ENCODE assay signal across 1 cellular context in genomic region chr10:124461642-124462347, GRCh38.
TF ChIP-seq lines count a peak whose summit lies in the region.

LHPP (plus strand) TSS chr10:124461823; CDS start chr10:124461863, 40 bp downstream.

TF ChIP-seq in K562, 482 proteins besides CTCF, POLR2A, EP300 and RAD21 (continued from another document and continues in another):
- TF ChIP-seq RERE (CRISPR knock-in tag; IDR thresholded peaks at IDR 0.05; ENCODE audit: borderline replicate concordance), result no peak
- TF ChIP-seq MEF2A (IDR thresholded peaks at IDR 0.05; ENCODE audit: control insufficient read depth, low read depth, low read length), result no peak
- no peak for TF ChIP-seq ARHGAP35 (IDR thresholded peaks at IDR 0.05; ENCODE audit: partially characterized antibody)
- no peak for TF ChIP-seq TCF7 (IDR thresholded peaks at IDR 0.05; ENCODE audit: borderline replicate concordance)
- no peak for TF ChIP-seq NFYB (IDR thresholded peaks at IDR 0.05; ENCODE audit: extremely low read depth, insufficient read length)
- TF ChIP-seq ZC3H8 (IDR thresholded peaks at IDR 0.05), result no peak
- TF ChIP-seq SIN3B (IDR thresholded peaks at IDR 0.05; ENCODE audit: low read depth), result peak; percentile 70; the same call in 1 of the 2 replicates
- no peak for TF ChIP-seq PBX2 (CRISPR knock-in tag; IDR thresholded peaks at IDR 0.05; ENCODE audit: low read depth)
- TF ChIP-seq PBX2 (tag; conservative IDR thresholded peaks at IDR 0.05; ENCODE audit: low read depth), result no peak
- no peak for TF ChIP-seq COPS2 (conservative IDR thresholded peaks at IDR 0.05)
- peak; percentile 91 for TF ChIP-seq ETS1 (conservative IDR thresholded peaks at IDR 0.05; ENCODE audit: control insufficient read depth, low read depth, low read length)
- TF ChIP-seq RBM14 (IDR thresholded peaks at IDR 0.05; ENCODE audit: borderline replicate concordance, insufficient read depth, low read depth, low read length), result no peak
- no peak for TF ChIP-seq ASH1L (IDR thresholded peaks at IDR 0.05; ENCODE audit: borderline replicate concordance, low read depth, partially characterized antibody)
- no peak for TF ChIP-seq GATAD2B (IDR thresholded peaks at IDR 0.05; ENCODE audit: borderline replicate concordance)
- TF ChIP-seq ETV1 (tag; conservative IDR thresholded peaks at IDR 0.05; ENCODE audit: low read depth), result no peak
- TF ChIP-seq NEUROD1 (IDR thresholded peaks at IDR 0.05; ENCODE audit: borderline replicate concordance, low read depth, low read length, partially characterized antibody), result no peak
- peak; percentile 93 to 94 for TF ChIP-seq NRF1 (conservative IDR thresholded peaks at IDR 0.05 in 1 of 2, IDR thresholded peaks at IDR 0.05 in 1 of 2)
- no peak for TF ChIP-seq MED1 (CRISPR knock-in tag; IDR thresholded peaks at IDR 0.05; ENCODE audit: borderline replicate concordance)
- TF ChIP-seq POLR2B (IDR thresholded peaks at IDR 0.05; ENCODE audit: low read depth, partially characterized antibody), result no peak
- no peak for TF ChIP-seq GABPB2 (CRISPR knock-in tag; conservative IDR thresholded peaks at IDR 0.05)
- TF ChIP-seq MAZ (CRISPR knock-in tag; conservative IDR thresholded peaks at IDR 0.05 in 1 of 2, IDR thresholded peaks at IDR 0.05 in 1 of 2), result peak in 1 of 2 experiments; percentile 69; a peak in 1 of 4 replicates
- no peak for TF ChIP-seq HMBOX1 (IDR thresholded peaks at IDR 0.05)
- no peak for TF ChIP-seq SREBF2 (CRISPR knock-in tag; IDR thresholded peaks at IDR 0.05)
- TF ChIP-seq ARID2 (IDR thresholded peaks at IDR 0.05), result no peak
- peak; percentile 57 for TF ChIP-seq MEIS2 (IDR thresholded peaks at IDR 0.05; ENCODE audit: partially characterized antibody)
- no peak for TF ChIP-seq HOMEZ (CRISPR knock-in tag; IDR thresholded peaks at IDR 0.05)
- TF ChIP-seq NFIC (IDR thresholded peaks at IDR 0.05), result peak; percentile 57
- TF ChIP-seq ZNF124 (CRISPR knock-in tag; IDR thresholded peaks at IDR 0.05), result no peak
- TF ChIP-seq MXD1 (CRISPR knock-in tag; IDR thresholded peaks at IDR 0.05; ENCODE audit: borderline replicate concordance, poor library complexity, severe bottlenecking), result no peak
- TF ChIP-seq TRIM24 (IDR thresholded peaks at IDR 0.05), result no peak
- TF ChIP-seq KAT7 (CRISPR knock-in tag; IDR thresholded peaks at IDR 0.05; ENCODE audit: borderline replicate concordance), result no peak
- no peak for TF ChIP-seq SAP30 (IDR thresholded peaks at IDR 0.05; ENCODE audit: borderline replicate concordance, insufficient read depth, low read depth, low read length, poor library complexity, severe bottlenecking)
- TF ChIP-seq SMAD4 (CRISPR knock-in tag; conservative IDR thresholded peaks at IDR 0.05), result 0 out of 2 replicates have a peak, but pooled peaks have one; percentile 19
- TF ChIP-seq CHD7 (IDR thresholded peaks at IDR 0.05; ENCODE audit: low read depth, low read length), result no peak
- peak; percentile 43; the same call in 1 of the 2 replicates for TF ChIP-seq CTBP1 (IDR thresholded peaks at IDR 0.05; ENCODE audit: borderline replicate concordance)
